Comparison of ENCODE assay signal across 15 cellular contexts in the genomic region with DNA sequence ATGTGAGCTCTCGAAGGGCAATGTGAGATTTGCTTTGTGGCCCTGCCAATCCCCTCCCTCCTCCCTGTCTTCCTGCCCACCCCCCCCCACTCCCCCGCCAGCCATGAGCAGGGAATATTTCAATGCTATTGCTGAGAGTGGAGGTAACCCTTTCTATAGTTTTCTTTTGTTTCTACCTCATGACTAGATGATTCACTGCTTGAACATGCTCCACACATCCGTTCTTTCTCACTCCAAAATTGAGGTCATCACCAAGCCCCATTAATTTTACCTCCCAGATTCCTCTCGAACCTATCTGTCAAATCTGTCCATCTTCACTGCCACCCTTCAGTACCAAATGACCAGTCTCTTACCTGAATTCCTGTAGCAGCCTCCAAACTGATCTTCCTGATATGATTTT. TPM values are rescaled to one million over a fixed set of nuclear protein-coding genes. Genes with fewer than 3 reads are reported as not detected.
A peak's percentile ranks its signal among the peaks of the same experiment; 100 is the strongest.
DNase-seq lines count a peak whose midpoint lies in the region; ATAC-seq, FAIRE-seq and TF ChIP-seq lines count a peak whose summit lies in the region.
"Had no signal": no experiment of that assay in that cellular context is flagged by ENCODE, and none has a peak within 500 bp of the region (broad histone marks: within the 10 kb centered on the region; RNA-seq: fewer than 3 reads in every experiment).

No MANE protein-coding gene starts in this region.

- WGBS in A549 (ENCODE audit: missing lambda C conversion rate) = 50% methylated on average over 4 of the region's 4 CpGs

- H3K4me3 Mint-ChIP-seq in HFFc6 (peak overlapping the region; percentile 28), astrocyte (ENCODE audit: unreplicated experiment) (no peak overlapping the region)
- H3K4me3 Mint-ChIP-seq: activated T-helper 1 cell treated with anti-CD3 and anti-CD28 coated beads, Interleukin-12 subunit alpha, Interleukin-12 subunit beta, Interleukin-2, Interleukin-4 antibody, amounts not matched to agents 30 ng/mL and 10 ng/mL and 1 ng/mL, durations not matched to agents 14 hours and 24 hours and 36 hours; B cell; central memory CD8-positive, alpha-beta T cell had no signal

- peak overlapping the region; percentile 79 for H3K27ac Mint-ChIP-seq in HFFc6
- H3K27ac Mint-ChIP-seq in astrocyte (ENCODE audit: unreplicated experiment) = peak overlapping the region; percentile 83
- H3K27ac Mint-ChIP-seq: B cell had no signal

- POLR2A ChIA-PET in A549 (lab: Yijun Ruan, JAX) = interaction anchor here (0.6 kb wide), 1 partner anchor 24 kb away, joined by 3 read pairs; the partner anchor contains the start of gene IQGAP1

- H3K27me3 ChIP-seq in astrocyte (ENCODE audit: insufficient read depth, low read length) = no peaks in the 10 kb centered on the region

- no peak overlapping the region for H3K4me3 ChIP-seq in A549
- no peak overlapping the region for H3K4me3 ChIP-seq in astrocyte (ENCODE audit: insufficient read depth, low read depth, low read length)
- H3K4me3 ChIP-seq: prostate gland had no signal

- peaks cover 9% of the 10 kb centered on the region; the same call in 1 of the 2 replicates for H3K36me3 Mint-ChIP-seq in HFFc6 (ENCODE audit: low read depth)
- H3K36me3 Mint-ChIP-seq in astrocyte (ENCODE audit: low read depth, unreplicated experiment) = peaks cover 12% of the 10 kb centered on the region

- no peak for TF ChIP-seq RAD21 in A549 (conservative IDR thresholded peaks at IDR 0.05 in 1 of 2, IDR thresholded peaks at IDR 0.05 in 1 of 2)

- peaks cover 56% of the 10 kb centered on the region for H3K4me1 Mint-ChIP-seq in HFFc6 (ENCODE audit: low read depth)
- peaks cover 27% of the 10 kb centered on the region for H3K4me1 Mint-ChIP-seq in astrocyte (ENCODE audit: low read depth, unreplicated experiment)

- no peak for DNase-seq in A549 (ENCODE audit: low read depth in 1 of 2, low spot score in 1 of 2)
- DNase-seq in HFFc6 = peak; percentile 41
- peak; percentile 83 for DNase-seq in astrocyte (ENCODE audit: low read depth)
- DNase-seq in hepatic stellate cell (ENCODE audit: low spot score) = peak; percentile 37
- DNase-seq in T1000 (lab: John Stamatoyannopoulos, UW) = no peak
- DNase-seq: NCI-H2029 treated with DMSO at 0.1 percent for 48 hours, OCI-M1 had no signal

- no peaks in the 10 kb centered on the region for H3K9me3 Mint-ChIP-seq in HFFc6
- H3K9me3 Mint-ChIP-seq in astrocyte (ENCODE audit: unreplicated experiment) = no peaks in the 10 kb centered on the region
- H3K9me3 Mint-ChIP-seq: activated T-helper 1 cell treated with anti-CD3 and anti-CD28 coated beads, Interleukin-12 subunit alpha, Interleukin-12 subunit beta, Interleukin-2, Interleukin-4 antibody, amounts not matched to agents 30 ng/mL and 10 ng/mL and 1 ng/mL, durations not matched to agents 14 hours and 24 hours and 36 hours; central memory CD8-positive, alpha-beta T cell had no signal

- TF ChIP-seq POLR2A in A549 (IDR thresholded peaks at IDR 0.05; ENCODE audit: low read length) = no peak

- H2AFZ ChIP-seq in astrocyte (ENCODE audit: low read depth, low read length) = peak overlapping the region; percentile 62

- FAIRE-seq in A549 (lab: Jason Lieb, UNC) (no peak), astrocyte (lab: Jason Lieb, UNC) (peak; percentile 9)

- H3K27me3 Mint-ChIP-seq in HFFc6 (ENCODE audit: insufficient read depth) (no peaks in the 10 kb centered on the region; the same call in none of the 2 replicates), astrocyte (ENCODE audit: low read depth, unreplicated experiment) (peaks cover 2% of the 10 kb centered on the region)
- H3K27me3 Mint-ChIP-seq: B cell; central memory CD8-positive, alpha-beta T cell had no signal

- no peaks in the 10 kb centered on the region for H3K79me2 ChIP-seq in astrocyte (ENCODE audit: insufficient read depth, low read length)

- peak overlapping the region; percentile 45 for H3K9ac ChIP-seq in astrocyte (ENCODE audit: low read length)

- CTCF ChIA-PET in A549 (lab: Yijun Ruan, JAX) = interaction anchor here (1.1 to 9.7 kb wide), 5 partner anchors 12 to 147 kb away, joined by 4 to 173 read pairs (median 41); no protein-coding TSS in a partner anchor

- H3K27ac ChIP-seq in A549 (peak overlapping the region; percentile 51 to 73; a peak in 5 of 6 replicates), astrocyte (ENCODE audit: low read depth, low read length) (peak overlapping the region; percentile 71)
- H3K27ac ChIP-seq: prostate gland, VCaP had no signal

- no peak for TF ChIP-seq CTCF in A549 (IDR thresholded peaks at IDR 0.05)
- TF ChIP-seq CTCF in HFFc6 (IDR thresholded peaks at IDR 0.05) = no peak
- no peak for TF ChIP-seq CTCF in astrocyte (IDR thresholded peaks at IDR 0.05; ENCODE audit: insufficient read depth, low read depth, low read length)

- no peaks in the 10 kb centered on the region for H3K36me3 ChIP-seq in astrocyte (ENCODE audit: insufficient read depth, low read length)
- H3K36me3 ChIP-seq: prostate gland had no signal

- no peaks in the 10 kb centered on the region for H4K20me1 ChIP-seq in astrocyte (ENCODE audit: insufficient read depth, low read length)

- H3K4me1 ChIP-seq in A549 (peaks cover 32% of the 10 kb centered on the region), astrocyte (ENCODE audit: insufficient read depth, low read length) (peaks cover 32% of the 10 kb centered on the region)
- H3K4me1 ChIP-seq: prostate gland had no signal

- H3K9me3 ChIP-seq in A549 = no peaks in the 10 kb centered on the region
- H3K9me3 ChIP-seq in astrocyte (ENCODE audit: insufficient read depth, low read depth, low read length) = no peaks in the 10 kb centered on the region
- H3K9me3 ChIP-seq: prostate gland had no signal

- TF ChIP-seq EP300 in A549 (IDR thresholded peaks at IDR 0.05) = no peak

- ATAC-seq in A549 = 0 out of 6 replicates have a peak, but pooled peaks of 1 of the 2 experiments have one; percentile 33
- no peak for ATAC-seq in GM18511 (IDR thresholded peaks at IDR 0.05; ENCODE audit: unreplicated experiment)
- ATAC-seq in GM18870 (IDR thresholded peaks at IDR 0.05; ENCODE audit: unreplicated experiment) = no peak
- ATAC-seq in GM21576 (IDR thresholded peaks at IDR 0.05; ENCODE audit: unreplicated experiment) = no peak

- peak overlapping the region; percentile 33 for H3K4me2 ChIP-seq in A549
- peak overlapping the region; percentile 68 for H3K4me2 ChIP-seq in astrocyte (ENCODE audit: low read length)

TF ChIP-seq in A549, 52 proteins besides CTCF, POLR2A, EP300 and RAD21:
- TF ChIP-seq FOSL2 (IDR thresholded peaks at IDR 0.05) (no peak), FOSL2 (CRISPR knock-in tag; IDR thresholded peaks at IDR 0.05) (no peak), CBX8 (IDR thresholded peaks at IDR 0.05) (no peak), ZC3H11A (IDR thresholded peaks at IDR 0.05) (no peak), POLR2AphosphoS2 (conservative IDR thresholded peaks at IDR 0.05; ENCODE audit: low read length) (no peak), RARB (CRISPR knock-in tag; IDR thresholded peaks at IDR 0.05) (no peak), RCOR1 (IDR thresholded peaks at IDR 0.05; ENCODE audit: low read depth, low read length) (no peak), NFE2L2 (conservative IDR thresholded peaks at IDR 0.05; ENCODE audit: low read length) (no peak), ZFP36 (IDR thresholded peaks at IDR 0.05; ENCODE audit: borderline replicate concordance, partially characterized antibody) (no peak), NR3C1 (IDR thresholded peaks at IDR 0.05) (no peak), BHLHE40 (IDR thresholded peaks at IDR 0.05; ENCODE audit: low read depth, low read length) (no peak), CEBPB (IDR thresholded peaks at IDR 0.05) (no peak), CHD4 (IDR thresholded peaks at IDR 0.05; ENCODE audit: borderline replicate concordance) (no peak)
- TF ChIP-seq, protein P1, sequence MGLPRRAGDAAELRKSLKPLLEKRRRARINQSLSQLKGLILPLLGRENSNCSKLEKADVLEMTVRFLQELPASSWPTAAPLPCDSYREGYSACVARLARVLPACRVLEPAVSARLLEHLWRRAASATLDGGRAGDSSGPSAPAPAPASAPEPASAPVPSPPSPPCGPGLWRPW (IDR thresholded peaks at IDR 0.05) = no peak
- TF ChIP-seq, protein P2, sequence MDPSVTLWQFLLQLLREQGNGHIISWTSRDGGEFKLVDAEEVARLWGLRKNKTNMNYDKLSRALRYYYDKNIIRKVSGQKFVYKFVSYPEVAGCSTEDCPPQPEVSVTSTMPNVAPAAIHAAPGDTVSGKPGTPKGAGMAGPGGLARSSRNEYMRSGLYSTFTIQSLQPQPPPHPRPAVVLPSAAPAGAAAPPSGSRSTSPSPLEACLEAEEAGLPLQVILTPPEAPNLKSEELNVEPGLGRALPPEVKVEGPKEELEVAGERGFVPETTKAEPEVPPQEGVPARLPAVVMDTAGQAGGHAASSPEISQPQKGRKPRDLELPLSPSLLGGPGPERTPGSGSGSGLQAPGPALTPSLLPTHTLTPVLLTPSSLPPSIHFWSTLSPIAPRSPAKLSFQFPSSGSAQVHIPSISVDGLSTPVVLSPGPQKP (IDR thresholded peaks at IDR 0.05; ENCODE audit: low read depth, low read length) = no peak

RNA-seq across cellular contexts. Expression of gene ZNF774, which starts 12.2 kb away (rescaled TPM):
- polyA plus RNA-seq in A549 (2011; rRNA removed) (1.2 and 1.4 TPM in 2 replicates), A549 (2017; fragmentation: RNase III; extraction: RNeasy Plus Mini Kit Qiagen cat#74134 plus additional on column Dnase treatment) (0.94 to 1.3 TPM (median 1.2 TPM) in 3 replicates)
- polyA plus RNA-seq in A549 (2012; cell fraction: cytosol; rRNA removed) = 0.41 and 0.43 TPM in 2 replicates
- polyA plus RNA-seq in A549 (2012; cell fraction: nucleus; rRNA removed) = 0.28 and 21.3 TPM in 2 replicates
- 0.87 and 1.4 TPM in 2 replicates for polyA minus RNA-seq in A549 (2011; rRNA and poly(A)+ RNA removed)
- 1 to 10 TPM; 1.3 to 2.3 (median 2.1) TPM for total RNA-seq in HFFc6 (2021; fragmentation: NEBNext Ultra II Directional; extraction: Animal tissue kit (Norgen Biotek cat#: 25700))
- 1.2 and 3.3 TPM in 2 replicates for total RNA-seq in astrocyte

RNA-seq across cellular contexts. Expression of gene IQGAP1, which starts 23.8 kb away (rescaled TPM):
- polyA plus RNA-seq in A549 (2011; rRNA removed) = 168 and 181 TPM in 2 replicates
- 11.7 and 12.7 TPM in 2 replicates for polyA plus RNA-seq in A549 (2012; cell fraction: cytosol; rRNA removed)
- 96.3 and 155 TPM in 2 replicates for polyA plus RNA-seq in A549 (2012; cell fraction: nucleus; rRNA removed)
- polyA plus RNA-seq in A549 (2017; fragmentation: RNase III; extraction: RNeasy Plus Mini Kit Qiagen cat#74134 plus additional on column Dnase treatment) = 100 to 108 TPM (median 103 TPM) in 3 replicates
- 215 and 230 TPM in 2 replicates for polyA minus RNA-seq in A549 (2011; rRNA and poly(A)+ RNA removed)
- total RNA-seq in HFFc6 (2021; fragmentation: NEBNext Ultra II Directional; extraction: Animal tissue kit (Norgen Biotek cat#: 25700)) = 100 to 1,000 TPM; 172 to 201 (median 185) TPM
- total RNA-seq in astrocyte = 218 and 226 TPM in 2 replicates

Comparison
In these comparisons a context has a peak if more than half of its experiments do, and no peak if none do; other contexts are left out.
1. DNase-seq: peak in HFFc6 (single experiment), astrocyte (single experiment) and hepatic stellate cell (single experiment); none in A549 (0 of 2) and T1000 (single experiment).